In the genomic region with DNA sequence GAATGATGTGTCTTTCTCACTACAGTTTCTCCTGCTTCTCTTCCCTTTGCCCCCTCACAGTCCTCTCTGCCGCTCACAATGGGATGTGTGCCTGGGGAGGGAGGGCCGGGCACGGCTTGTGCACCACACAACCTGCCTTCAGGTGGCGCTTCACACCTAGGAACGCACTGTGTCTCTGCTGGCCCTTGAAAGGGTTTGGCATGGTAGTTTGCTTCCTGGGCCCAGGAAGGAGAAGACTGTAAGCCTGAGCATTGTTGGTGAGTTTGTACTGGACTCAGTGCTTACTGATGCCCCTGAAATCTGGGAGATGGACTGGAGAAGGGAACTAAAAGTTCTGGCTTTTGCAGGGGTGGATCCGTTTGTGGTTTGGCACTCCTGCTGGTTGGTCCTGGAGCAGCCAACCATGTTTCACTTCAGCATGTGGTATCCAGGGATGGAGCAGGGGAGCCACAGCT, we compare ENCODE assay signal across 9 cellular contexts. TPM values are rescaled to one million over a fixed set of nuclear protein-coding genes. Genes with fewer than 3 reads are reported as not detected.
DNase-seq lines count a peak whose midpoint lies in the region; ATAC-seq and FAIRE-seq lines count a peak whose summit lies in the region.
"Had no signal": no experiment of that assay in that cellular context is flagged by ENCODE, and none has a peak within 500 bp of the region (broad histone marks: within the 10 kb centered on the region; RNA-seq: fewer than 3 reads in every experiment).

No MANE protein-coding gene starts in this region.

- intact Hi-C loops in left ventricle myocardium superior (cut with micrococcal nuclease) = no loop called here

- peak; percentile 20 for DNase-seq in stimulated activated CD4-positive, alpha-beta T cell treated with anti-CD3 and anti-CD28 coated beads, Interleukin-15, amount 100 ng/mL, for 24 hours
- no peak for DNase-seq in stimulated activated CD4-positive, alpha-beta T cell treated with anti-CD3 and anti-CD28 coated beads, Interleukin-4, amount 100 ng/mL, for 4 hours
- DNase-seq in RCC 7860 (ENCODE audit: low spot score) (peak; percentile 20), left ventricle myocardium superior (peak; percentile 54), foreskin melanocyte (no peak), KG1 (lab: John Stamatoyannopoulos, UW) (no peak), C1 segment of cervical spinal cord (lab: John Stamatoyannopoulos, UW) (no peak)
- DNase-seq: MV-4-11 had no signal

- ATAC-seq in left ventricle myocardium superior (peak; percentile 7), HG03108 (IDR thresholded peaks at IDR 0.05; ENCODE audit: unreplicated experiment) (no peak)

- no peak for FAIRE-seq in RCC 7860 (lab: Jason Lieb, UNC)

RNA-seq across cellular contexts. Expression of a gene that starts 9.2 kb away (rescaled TPM):
- total RNA-seq in left ventricle myocardium superior = 118 TPM

RNA-seq across cellular contexts. Expression of a gene that starts 58.1 kb away (rescaled TPM):
- total RNA-seq in left ventricle myocardium superior = 0.50 TPM

Comparison
In these comparisons a context has a peak if more than half of its experiments do, and no peak if none do; other contexts are left out.
1. DNase-seq: peak in stimulated activated CD4-positive, alpha-beta T cell treated with anti-CD3 and anti-CD28 coated beads, Interleukin-15, amount 100 ng/mL, for 24 hours (single experiment), RCC 7860 (single experiment) and left ventricle myocardium superior (single experiment); none in stimulated activated CD4-positive, alpha-beta T cell treated with anti-CD3 and anti-CD28 coated beads, Interleukin-4, amount 100 ng/mL, for 4 hours (0 of 2), foreskin melanocyte (single experiment), KG1 (single experiment) and C1 segment of cervical spinal cord (0 of 14).